ENCODE assay signal across 15 cellular contexts in the genomic region with DNA sequence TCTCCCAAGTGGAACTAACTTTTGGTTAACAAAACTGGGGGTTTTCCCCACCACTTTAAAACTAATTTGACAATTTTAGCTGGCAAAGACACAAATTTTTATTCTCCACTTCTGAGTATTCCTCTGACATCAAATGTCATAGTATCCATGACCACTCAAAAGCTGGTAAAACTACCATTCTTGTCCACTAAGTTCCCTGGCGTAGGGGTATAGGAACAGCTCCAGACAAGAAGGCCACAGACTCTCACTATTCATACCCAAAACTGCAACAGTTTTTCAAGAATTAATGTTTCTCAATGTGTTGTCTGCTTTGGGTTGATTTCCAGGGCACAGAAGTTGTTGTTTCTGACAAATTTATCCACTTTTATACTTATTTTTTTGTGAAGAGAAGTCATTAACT.
"Had no signal": no experiment of that assay in that cellular context is flagged by ENCODE, and none has a peak within 500 bp of the region (broad histone marks: within the 10 kb centered on the region; RNA-seq: fewer than 3 reads in every experiment).

No MANE protein-coding gene starts in this region.

- H3K27ac Mint-ChIP-seq: naive thymus-derived CD4-positive, alpha-beta T cell; nephron progenitor cell had no signal

- H3K27me3 Mint-ChIP-seq: naive thymus-derived CD4-positive, alpha-beta T cell had no signal

- H3K4me3 ChIP-seq: coronary artery, dorsolateral prefrontal cortex, heart left ventricle, ovary, right atrium auricular region, stomach had no signal

- H3K4me1 Mint-ChIP-seq: naive thymus-derived CD4-positive, alpha-beta T cell; nephron progenitor cell had no signal

- H3K27ac ChIP-seq: coronary artery, dorsolateral prefrontal cortex, right atrium auricular region had no signal

- H3K36me3 ChIP-seq: heart left ventricle, ovary, right atrium auricular region, stomach had no signal

- ATAC-seq: esophagus mucosa; naive thymus-derived CD4-positive, alpha-beta T cell had no signal

- DNase-seq: dorsolateral prefrontal cortex; effector memory CD4-positive, alpha-beta T cell; hypothalamus; mammary epithelial cell; naive thymus-derived CD4-positive, alpha-beta T cell; nephron progenitor cell; small intestine; stimulated activated CD4-positive, alpha-beta T cell treated with anti-CD3 and anti-CD28 coated beads, Interleukin-12 subunit alpha, Interleukin-12 subunit beta, amount 100 ng/mL, for 4 hours; stimulated activated naive CD4-positive, alpha-beta T cell; stomach had no signal

- H3K4me1 ChIP-seq: right atrium auricular region, stomach had no signal

- H3K4me3 Mint-ChIP-seq: naive thymus-derived CD4-positive, alpha-beta T cell; nephron progenitor cell had no signal

- H3K9me3 ChIP-seq: ovary had no signal

- H3K27me3 ChIP-seq: dorsolateral prefrontal cortex, heart left ventricle, ovary, right atrium auricular region, stomach had no signal
